ENCODE assay signal across 8 cellular contexts in genomic region chr3:100262939-100263338, GRCh38. TPM values are rescaled to one million over a fixed set of nuclear protein-coding genes. Genes with fewer than 3 reads are reported as not detected.
A peak's percentile ranks its signal among the peaks of the same experiment; 100 is the strongest.
DNase-seq lines count a peak whose midpoint lies in the region; ATAC-seq and TF ChIP-seq lines count a peak whose summit lies in the region.
"Not testable (repeated sequence)": the region's sequence is repeated elsewhere in the genome, so short reads cannot be mapped to it uniquely, and the experiment has no call there.

No MANE protein-coding gene starts in this region.

- H3K27me3 ChIP-seq in Caco-2 (replicated peaks; ENCODE audit: control insufficient read depth, insufficient read depth, low read length); HUES64 (ENCODE audit: insufficient read depth, low read length); hepatocyte; smooth muscle cell (ENCODE audit: low read depth): not testable (repeated sequence)

- not testable (repeated sequence) for H3K27me3 Mint-ChIP-seq in Caco-2 (ENCODE audit: insufficient read depth, unreplicated experiment); T-cell; activated T-helper 17 cell treated with anti-CD3 and anti-CD28 coated beads, Interleukin-2, amount 50 U/mL, for 72 hours; central memory CD8-positive, alpha-beta T cell; natural killer cell (ENCODE audit: low read depth in 2 of 2)

- not testable (repeated sequence) for H2AFZ ChIP-seq in hepatocyte; smooth muscle cell (ENCODE audit: low read depth)

- ATAC-seq in T-cell (replicated peaks in 1 of 4); activated T-helper 17 cell treated with anti-CD3 and anti-CD28 coated beads, Interleukin-2, amount 50 U/mL, for 72 hours (replicated peaks); central memory CD8-positive, alpha-beta T cell (replicated peaks; ENCODE audit: extremely low read depth, poor library complexity, severe bottlenecking); natural killer cell: not testable (repeated sequence)

- intact Hi-C loops in Caco-2 (cut with micrococcal nuclease; ENCODE audit: unreplicated experiment), result not testable (repeated sequence)
- intact Hi-C loops in natural killer cell (cut with micrococcal nuclease), result loop anchor here (5.0 to 10.0 kb wide), 3 partner anchors 444 to 1741 kb away; partner anchors contain the start of genes CLDND1, PCNP and TFG

- POLR2A ChIA-PET in Caco-2 (lab: Charles Lee), result not testable (repeated sequence)
- POLR2A ChIA-PET in T-cell (lab: Charles Lee), result interaction anchor here (0.6 to 0.7 kb wide), 6 partner anchors 15 to 1411 kb away, joined by 3 to 10 read pairs (median 6); partner anchors contain the start of gene LNP1 (in 1 of the 2)

- DNase-seq in Caco-2; T-cell; central memory CD8-positive, alpha-beta T cell (ENCODE audit: low spot score in 2 of 2); hepatocyte (ENCODE audit: low spot score); natural killer cell; smooth muscle cell (lab: John Stamatoyannopoulos, UW; ENCODE audit: unreplicated experiment): not testable (repeated sequence)

- H3K4me1 ChIP-seq in Caco-2; hepatocyte (ENCODE audit: insufficient read depth): not testable (repeated sequence)
- H3K4me1 ChIP-seq in HUES64 (ENCODE audit: insufficient read depth, low read length) (peaks cover 33% of the 10 kb centered on the region), smooth muscle cell (ENCODE audit: low read depth) (peaks cover 13% of the 10 kb centered on the region)

- H3K27ac Mint-ChIP-seq in Caco-2 (ENCODE audit: unreplicated experiment); T-cell; activated T-helper 17 cell treated with anti-CD3 and anti-CD28 coated beads, Interleukin-2, amount 50 U/mL, for 72 hours; central memory CD8-positive, alpha-beta T cell (ENCODE audit: low read depth): not testable (repeated sequence)
- H3K27ac Mint-ChIP-seq in natural killer cell, result peak overlapping the region; percentile 0 to 49

- H4K20me1 ChIP-seq in hepatocyte (ENCODE audit: insufficient read depth, poor library complexity, severe bottlenecking), result peaks cover 27% of the 10 kb centered on the region
- peaks cover 63% of the 10 kb centered on the region for H4K20me1 ChIP-seq in smooth muscle cell (ENCODE audit: low read depth)

- H3K27ac ChIP-seq in HUES64 (ENCODE audit: low read depth, low read length), result peak overlapping the region; percentile 33; the same call in 1 of the 2 replicates
- H3K27ac ChIP-seq in hepatocyte; smooth muscle cell (ENCODE audit: low read depth): not testable (repeated sequence)

- H3K4me3 Mint-ChIP-seq in Caco-2 (ENCODE audit: unreplicated experiment) (peak overlapping the region; percentile 6), T-cell (peak overlapping the region in 2 of 3 donors; percentile 32 to 42), natural killer cell (peak overlapping the region; percentile 58)
- peak overlapping the region; percentile 22 for H3K4me3 Mint-ChIP-seq in activated T-helper 17 cell treated with anti-CD3 and anti-CD28 coated beads, Interleukin-2, amount 50 U/mL, for 72 hours
- peak overlapping the region; percentile 11 for H3K4me3 Mint-ChIP-seq in central memory CD8-positive, alpha-beta T cell

- not testable (repeated sequence) for H3F3A ChIP-seq in smooth muscle cell (ENCODE audit: low read depth)

- H3K9me3 ChIP-seq in Caco-2; HUES64 (ENCODE audit: insufficient read depth, low read depth, low read length); hepatocyte (ENCODE audit: low read depth); smooth muscle cell (replicated peaks; ENCODE audit: low read depth): not testable (repeated sequence)

- peaks cover 63% of the 10 kb centered on the region for H3K79me2 ChIP-seq in hepatocyte
- peaks cover 69% of the 10 kb centered on the region for H3K79me2 ChIP-seq in smooth muscle cell (ENCODE audit: low read depth)

- not testable (repeated sequence) for BruUV-seq in Caco-2 (replicated peaks; lab: Mats Ljungman, UMichigan)

- not testable (repeated sequence) for H3K4me3 ChIP-seq in Caco-2 (ENCODE audit: low read depth, low read length); hepatocyte
- H3K4me3 ChIP-seq in HUES64 (ENCODE audit: low read length) (peak overlapping the region; percentile 96), smooth muscle cell (peak overlapping the region; percentile 77)

- H3K4me1 Mint-ChIP-seq in Caco-2 (ENCODE audit: low read depth, unreplicated experiment), result peaks cover 31% of the 10 kb centered on the region
- peaks cover 59 to 64% (median 62%) of the 10 kb centered on the region in 3 donors for H3K4me1 Mint-ChIP-seq in T-cell
- peaks cover 31% of the 10 kb centered on the region for H3K4me1 Mint-ChIP-seq in activated T-helper 17 cell treated with anti-CD3 and anti-CD28 coated beads, Interleukin-2, amount 50 U/mL, for 72 hours
- peaks cover 46% of the 10 kb centered on the region for H3K4me1 Mint-ChIP-seq in central memory CD8-positive, alpha-beta T cell
- H3K4me1 Mint-ChIP-seq in natural killer cell, result peaks cover 39 to 48% of the 10 kb centered on the region in 2 donors

- WGBS in HUES64, result 5% methylated on average over 11 of the region's 11 CpGs
- 65% methylated on average over 11 of the region's 11 CpGs for WGBS in hepatocyte (ENCODE audit: low lambda C conversion rate, missing lambda C conversion rate)
- WGBS in smooth muscle cell (ENCODE audit: low lambda C conversion rate), result 38% methylated on average over 11 of the region's 11 CpGs

- not testable (repeated sequence) for H3K36me3 ChIP-seq in Caco-2 (ENCODE audit: control insufficient read depth, insufficient read depth, low read length); HUES64 (ENCODE audit: insufficient read depth, low read length); hepatocyte (replicated peaks; ENCODE audit: insufficient read depth, low read depth); smooth muscle cell (ENCODE audit: low read depth)

- not testable (repeated sequence) for H3K9me3 Mint-ChIP-seq in Caco-2 (ENCODE audit: unreplicated experiment); T-cell; activated T-helper 17 cell treated with anti-CD3 and anti-CD28 coated beads, Interleukin-2, amount 50 U/mL, for 72 hours; central memory CD8-positive, alpha-beta T cell; natural killer cell

- H3K9me2 ChIP-seq in hepatocyte (replicated peaks; ENCODE audit: insufficient read depth), result not testable (repeated sequence)

- peaks cover 11% of the 10 kb centered on the region for H3K36me3 Mint-ChIP-seq in Caco-2 (ENCODE audit: insufficient read depth, unreplicated experiment)
- not testable (repeated sequence) for H3K36me3 Mint-ChIP-seq in T-cell; activated T-helper 17 cell treated with anti-CD3 and anti-CD28 coated beads, Interleukin-2, amount 50 U/mL, for 72 hours (ENCODE audit: low read depth); natural killer cell
- peaks cover 17% of the 10 kb centered on the region for H3K36me3 Mint-ChIP-seq in central memory CD8-positive, alpha-beta T cell (ENCODE audit: insufficient read depth)

- not testable (repeated sequence) for TF ChIP-seq CTCF in Caco-2 (IDR thresholded peaks at IDR 0.05; ENCODE audit: insufficient read depth in 1 of 2, low read depth in 1 of 2, low read length in 1 of 2, severe bottlenecking in 1 of 2, unreplicated experiment in 1 of 2); hepatocyte (IDR thresholded peaks at IDR 0.05; ENCODE audit: poor library complexity); natural killer cell (IDR thresholded peaks at IDR 0.05); smooth muscle cell (IDR thresholded peaks at IDR 0.05; ENCODE audit: borderline replicate concordance, insufficient read depth, poor library complexity, severe bottlenecking)

- H3K4me2 ChIP-seq in hepatocyte (peak overlapping the region; percentile 82), smooth muscle cell (peak overlapping the region; percentile 86)

- not testable (repeated sequence) for H3K9ac ChIP-seq in HUES64 (ENCODE audit: low read depth, low read length); smooth muscle cell (ENCODE audit: low read depth)

- CTCF ChIA-PET in Caco-2 (lab: Charles Lee), result not testable (repeated sequence)
- CTCF ChIA-PET in T-cell (lab: Charles Lee), result interaction anchor here in 1 of 2 donors (0.6 kb wide), 2 partner anchors 13 to 27 kb away, joined by 5 to 9 read pairs; no protein-coding TSS in a partner anchor

RNA-seq across cellular contexts. Expression of gene TBC1D23, which starts 2.1 kb away (rescaled TPM):
- total RNA-seq in Caco-2 (2022), result 39.8 and 45.2 TPM in 2 replicates
- 26.1 TPM for polyA plus RNA-seq in HUES64 (2013, experiment 1 of 2)
- 20.4 TPM for polyA plus RNA-seq in HUES64 (2013, experiment 2 of 2)
- 10 to 100 TPM; 26.4 to 33.4 (median 31.9) TPM for total RNA-seq in T-cell
- 10 to 100 TPM; 26.5 to 28.6 TPM for total RNA-seq in activated T-helper 17 cell treated with anti-CD3 and anti-CD28 coated beads, Interleukin-2, amount 50 U/mL, for 72 hours
- 61.9 and 66.4 TPM in 2 replicates for total RNA-seq in hepatocyte
- 27.1 and 28.7 TPM in 2 replicates for polyA plus RNA-seq in hepatocyte
- 10 to 100 TPM; 38.8 to 50.3 (median 45.4) TPM for total RNA-seq in natural killer cell
- 77.7 and 120 TPM in 2 replicates for total RNA-seq in smooth muscle cell
- polyA plus RNA-seq in smooth muscle cell, result 30.0 and 36.0 TPM in 2 replicates

Comparison
In these comparisons a context has a peak if more than half of its experiments do, and no peak if none do; other contexts are left out.
1. H3K4me3 Mint-ChIP-seq: peak in every context shown above with its lines; median percentile 58 in natural killer cell; 37 in T-cell; 22 in activated T-helper 17 cell treated with anti-CD3 and anti-CD28 coated beads, Interleukin-2, amount 50 U/mL, for 72 hours; 11 in central memory CD8-positive, alpha-beta T cell; 6 in Caco-2.